Comparison of ENCODE assay signal across 8 cellular contexts in genomic region chr2:200963918-200964252, GRCh38. TPM values are rescaled to one million over a fixed set of nuclear protein-coding genes. Genes with fewer than 3 reads are reported as not detected.
DNase-seq lines count a peak whose midpoint lies in the region; ATAC-seq, FAIRE-seq and TF ChIP-seq lines count a peak whose summit lies in the region.
"Not testable (repeated sequence)": the region's sequence is repeated elsewhere in the genome, so short reads cannot be mapped to it uniquely, and the experiment has no call there.

No MANE protein-coding gene starts in this region.

- peak overlapping the region; percentile 81 for H3K9ac ChIP-seq in SK-N-SH
- H3K9ac ChIP-seq in astrocyte (ENCODE audit: low read length) = peak overlapping the region; percentile 90

- not testable (repeated sequence) for DNase-seq in AG09309 (ENCODE audit: low read depth); SK-N-SH; astrocyte (ENCODE audit: low read depth); fibroblast of pulmonary artery (ENCODE audit: low read depth)

- H3K4me2 ChIP-seq in SK-N-SH = peak overlapping the region; percentile 81
- peak overlapping the region; percentile 98 for H3K4me2 ChIP-seq in astrocyte (ENCODE audit: low read length)

- H3K4me1 Mint-ChIP-seq in astrocyte (ENCODE audit: low read depth, unreplicated experiment) = peaks cover 18% of the 10 kb centered on the region

- H2AFZ ChIP-seq in SK-N-SH (ENCODE audit: low read depth) (peak overlapping the region; percentile 96), astrocyte (ENCODE audit: low read depth, low read length) (peak overlapping the region; percentile 86)

- under 1% methylated on average over 21 of the region's 21 CpGs for WGBS in SK-N-SH (ENCODE audit: low lambda C conversion rate)
- 2 to 18% methylated on average over 16 to 21 of the region's 21 CpGs for WGBS in mesodermal cell (ENCODE audit: insufficient coverage in 2 of 2), 2 experiments

- peak; percentile 3 for ATAC-seq in GM19351 (IDR thresholded peaks at IDR 0.05; ENCODE audit: unreplicated experiment)
- ATAC-seq in HG03066 (IDR thresholded peaks at IDR 0.05; ENCODE audit: low read depth, unreplicated experiment) = peak; percentile 1

- H3K27ac ChIP-seq in SK-N-SH (ENCODE audit: low read depth in 2 of 2, low read length in 1 of 2) = peak overlapping the region; percentile 54 to 75
- H3K27ac ChIP-seq in astrocyte (ENCODE audit: low read depth, low read length) = peak overlapping the region; percentile 78
- H3K27ac ChIP-seq in mesodermal cell (ENCODE audit: low read depth, low read length, severe bottlenecking) = peak overlapping the region; percentile 86
- H3K27ac ChIP-seq in skin epidermis = peak overlapping the region in 20 of 21 experiments; percentile 68 to 93 (median 86)

- peak overlapping the region; percentile 96 for H3K4me3 Mint-ChIP-seq in astrocyte (ENCODE audit: unreplicated experiment)

- not testable (repeated sequence) for H3K9me3 Mint-ChIP-seq in astrocyte (ENCODE audit: unreplicated experiment)

- H3K27ac Mint-ChIP-seq in astrocyte (ENCODE audit: unreplicated experiment) = peak overlapping the region; percentile 83

- H3K4me3 ChIP-seq in AG09309 (ENCODE audit: control insufficient read depth, low read depth, low read length) (peak overlapping the region; percentile 99), SK-N-SH (ENCODE audit: low read depth in 2 of 2, low read length in 1 of 2) (peak overlapping the region; percentile 82 to 88), astrocyte (ENCODE audit: insufficient read depth, low read depth, low read length) (peak overlapping the region; percentile 91), fibroblast of pulmonary artery (replicated peaks; ENCODE audit: low read depth, low read length) (peak overlapping the region; percentile 95), mesodermal cell (ENCODE audit: extremely low read depth, insufficient read depth, low read length, poor library complexity, severe bottlenecking) (peak overlapping the region; percentile 78), skin epidermis (peak overlapping the region; percentile 77 to 96 (median 91))

- H3K9me3 ChIP-seq in SK-N-SH; astrocyte (ENCODE audit: insufficient read depth, low read depth, low read length); mesodermal cell (ENCODE audit: control insufficient read depth, low read length): not testable (repeated sequence)

- H3K79me2 ChIP-seq in SK-N-SH (ENCODE audit: insufficient read depth) (peaks cover 71% of the 10 kb centered on the region), astrocyte (ENCODE audit: insufficient read depth, low read length) (peaks cover 54% of the 10 kb centered on the region)

- not testable (repeated sequence) for H3K36me3 Mint-ChIP-seq in astrocyte (ENCODE audit: low read depth, unreplicated experiment)

- not testable (repeated sequence) for H3K9me2 ChIP-seq in SK-N-SH

- peaks cover 11 to 12% of the 10 kb centered on the region in 2 experiments; a peak in 3 of 4 replicates for H3K4me1 ChIP-seq in SK-N-SH (ENCODE audit: control insufficient read depth in 1 of 2, insufficient read depth in 2 of 2, low read depth in 1 of 2, low read length in 1 of 2)
- H3K4me1 ChIP-seq in astrocyte (ENCODE audit: insufficient read depth, low read length) = peaks cover 20% of the 10 kb centered on the region
- not testable (repeated sequence) for H3K4me1 ChIP-seq in mesodermal cell (ENCODE audit: control insufficient read depth, insufficient read depth, low read length, poor library complexity, severe bottlenecking)

- POLR2A ChIA-PET in SK-N-SH (lab: Yijun Ruan, JAX) = interaction anchor here (0.6 to 1.9 kb wide), 3 partner anchors 36 to 1414 kb away, joined by 3 to 8 read pairs (median 4); no protein-coding TSS in a partner anchor

- not testable (repeated sequence) for FAIRE-seq in astrocyte (lab: Jason Lieb, UNC)

- H3K36me3 ChIP-seq in SK-N-SH (replicated peaks in 1 of 2; ENCODE audit: control insufficient read depth in 1 of 2, insufficient read depth in 2 of 2, low read length in 1 of 2); astrocyte (ENCODE audit: insufficient read depth, low read length): not testable (repeated sequence)
- peaks cover 16% of the 10 kb centered on the region for H3K36me3 ChIP-seq in mesodermal cell (ENCODE audit: control insufficient read depth, insufficient read depth, low read length)

- H4K20me1 ChIP-seq in SK-N-SH (ENCODE audit: insufficient read depth) = not testable (repeated sequence)
- H4K20me1 ChIP-seq in astrocyte (ENCODE audit: insufficient read depth, low read length) = peaks cover 19% of the 10 kb centered on the region

- not testable (repeated sequence) for TF ChIP-seq CTCF in AG09309 (IDR thresholded peaks at IDR 0.05; ENCODE audit: control insufficient read depth, insufficient read depth, low read depth, low read length, missing control alignments); SK-N-SH (IDR thresholded peaks at IDR 0.05); astrocyte (IDR thresholded peaks at IDR 0.05; ENCODE audit: insufficient read depth, low read depth, low read length); fibroblast of pulmonary artery (IDR thresholded peaks at IDR 0.05; ENCODE audit: low read length, missing control alignments)

- not testable (repeated sequence) for H3K27me3 Mint-ChIP-seq in astrocyte (ENCODE audit: low read depth, unreplicated experiment)

- not testable (repeated sequence) for TF ChIP-seq EP300 in SK-N-SH (IDR thresholded peaks at IDR 0.05; ENCODE audit: borderline replicate concordance in 1 of 2, low read depth in 1 of 2, low read length in 1 of 2)

- H3K27me3 ChIP-seq in SK-N-SH (ENCODE audit: insufficient read depth); astrocyte (ENCODE audit: insufficient read depth, low read length): not testable (repeated sequence)

- CTCF ChIA-PET in SK-N-SH (lab: Yijun Ruan, JAX) = interaction anchor here (0.8 to 6.2 kb wide), 21 partner anchors 8 to 429 kb away, joined by 3 to 57 read pairs (median 4); partner anchors contain the start of genes HYCC2, NDUFB3, NIF3L1 and PPIL3

- H3F3A ChIP-seq in SK-N-SH (replicated peaks; ENCODE audit: insufficient read depth) = peaks cover 14% of the 10 kb centered on the region

- TF ChIP-seq RAD21 in SK-N-SH (IDR thresholded peaks at IDR 0.05; ENCODE audit: low read length) = not testable (repeated sequence)

RNA-seq across cellular contexts. Expression of gene ORC2, which starts 0.4 kb away (rescaled TPM):
- 3.4 and 3.9 TPM in 2 replicates for polyA plus RNA-seq in SK-N-SH (2012; rRNA removed)
- polyA plus RNA-seq in SK-N-SH (2012; cell fraction: cytosol; rRNA removed) = 5.3 and 5.7 TPM in 2 replicates
- 5.7 and 12.3 TPM in 2 replicates for polyA plus RNA-seq in SK-N-SH (2012; cell fraction: nucleus; rRNA removed)
- total RNA-seq in astrocyte = 25.4 and 25.5 TPM in 2 replicates
- 25.2 TPM for polyA plus RNA-seq in mesodermal cell (2013, experiment 1 of 2)
- polyA plus RNA-seq in mesodermal cell (2013, experiment 2 of 2) = 24.4 TPM
